ENCODE assay signal across 13 cellular contexts in genomic region chr13:27617801-27618411, GRCh38. TPM values are rescaled to one million over a fixed set of nuclear protein-coding genes. Genes with fewer than 3 reads are reported as not detected.
DNase-seq lines count a peak whose midpoint lies in the region; ATAC-seq and TF ChIP-seq lines count a peak whose summit lies in the region.
"Had no signal": no experiment of that assay in that cellular context is flagged by ENCODE, and none has a peak within 500 bp of the region (broad histone marks: within the 10 kb centered on the region; RNA-seq: fewer than 3 reads in every experiment).

No MANE protein-coding gene starts in this region.

- H3K27me3 ChIP-seq in stomach (no peaks in the 10 kb centered on the region), tibial artery (no peaks in the 10 kb centered on the region)

- TF ChIP-seq CTCF in WTC11 (IDR thresholded peaks at IDR 0.05), result no peak
- TF ChIP-seq CTCF in stomach (IDR thresholded peaks at IDR 0.05), result no peak
- TF ChIP-seq CTCF in tibial artery (IDR thresholded peaks at IDR 0.05), result no peak

- peaks cover 45% of the 10 kb centered on the region for H3K4me1 Mint-ChIP-seq in activated naive CD8-positive, alpha-beta T cell (ENCODE audit: low read depth)
- H3K4me1 Mint-ChIP-seq in activated naive CD8-positive, alpha-beta T cell treated with anti-CD3 and anti-CD28 coated beads for 36 hours, result peaks cover 31% of the 10 kb centered on the region
- peaks cover 47% of the 10 kb centered on the region for H3K4me1 Mint-ChIP-seq in WTC11

- 33 to 65% (median 50%) methylated on average over 3 of the region's 3 CpGs for WGBS in stomach, 5 donors

- H3K4me3 Mint-ChIP-seq in activated naive CD8-positive, alpha-beta T cell, result peak overlapping the region; percentile 30
- H3K4me3 Mint-ChIP-seq in activated naive CD8-positive, alpha-beta T cell treated with anti-CD3 and anti-CD28 coated beads for 36 hours, result no peak overlapping the region
- peak overlapping the region; percentile 93 for H3K4me3 Mint-ChIP-seq in WTC11

- H3K27ac Mint-ChIP-seq in activated naive CD8-positive, alpha-beta T cell, result no peak overlapping the region
- H3K27ac Mint-ChIP-seq in activated naive CD8-positive, alpha-beta T cell treated with anti-CD3 and anti-CD28 coated beads for 36 hours, result no peak overlapping the region
- peak overlapping the region; percentile 3; the same call in 1 of the 2 replicates for H3K27ac Mint-ChIP-seq in WTC11
- H3K27ac Mint-ChIP-seq: activated T-cell treated with anti-CD3 and anti-CD28 coated beads, Interleukin-2, amount 50 U/mL, for 72 hours had no signal

- H3K36me3 ChIP-seq in stomach (no peaks in the 10 kb centered on the region), tibial artery (no peaks in the 10 kb centered on the region)

- CTCF ChIA-PET in WTC11 (lab: Charles Lee), result interaction anchor here (1.3 to 1.9 kb wide), 2 partner anchors 84 to 209 kb away, joined by 5 to 9 read pairs; no protein-coding TSS in a partner anchor

- H3K9me3 ChIP-seq in stomach (peaks cover 0 to 11% (median 0%) of the 10 kb centered on the region in 4 donors), tibial artery (no peaks in the 10 kb centered on the region)

- H3K4me1 ChIP-seq in stomach (peaks cover 33 to 60% (median 50%) of the 10 kb centered on the region in 4 donors), tibial artery (peaks cover 0 to 28% (median 15%) of the 10 kb centered on the region in 4 donors)

- POLR2A ChIA-PET in WTC11 (lab: Charles Lee), result interaction anchor here (0.5 kb wide), 1 partner anchor 130 kb away, joined by 5 read pairs; no protein-coding TSS in a partner anchor

- DNase-seq in activated naive CD8-positive, alpha-beta T cell treated with anti-CD3 and anti-CD28 coated beads for 36 hours, result no peak
- DNase-seq in WTC11 (ENCODE audit: low spot score) (no peak), kidney tubule cell (ENCODE audit: low spot score) (peak; percentile 62), stomach (peak; percentile 28), NCI-H1436 treated with DMSO at 0.1 percent for 48 hours (lab: John Stamatoyannopoulos, UW) (no peak), SHP77 treated with DMSO at 0.1 percent for 48 hours (lab: John Stamatoyannopoulos, UW) (no peak), tibial artery (no peak)
- DNase-seq: activated CD4-positive, CD25-positive, alpha-beta regulatory T cell treated with anti-CD3 and anti-CD28 coated beads, Interleukin-2, amount 50 U/mL, for 72 hours; activated T-cell treated with anti-CD3 and anti-CD28 coated beads, Interleukin-2, amount 50 U/mL, for 72 hours; NK-92 treated with Interleukin-12 subunit alpha and Interleukin-12 subunit beta, amount 100 ng/mL, for 24 hours; stimulated activated CD4-positive, alpha-beta T cell treated with anti-CD3 and anti-CD28 coated beads, Interleukin-15, amount 100 ng/mL, for 24 hours had no signal

- H3K9me3 Mint-ChIP-seq in activated naive CD8-positive, alpha-beta T cell (ENCODE audit: low read depth), result no peaks in the 10 kb centered on the region
- H3K9me3 Mint-ChIP-seq in activated naive CD8-positive, alpha-beta T cell treated with anti-CD3 and anti-CD28 coated beads for 36 hours, result peaks cover 2% of the 10 kb centered on the region
- H3K9me3 Mint-ChIP-seq in WTC11, result peaks cover 11% of the 10 kb centered on the region

- peak overlapping the region in 4 of 5 donors; percentile 97 to 99 (median 98) for H3K27ac ChIP-seq in stomach
- H3K27ac ChIP-seq in tibial artery, result no peak overlapping the region
- H3K27ac ChIP-seq: HL-60 had no signal

- no peak for ATAC-seq in WTC11
- ATAC-seq: activated T-cell treated with anti-CD3 and anti-CD28 coated beads, Interleukin-2, amount 50 U/mL, for 72 hours had no signal

- intact Hi-C loops in stomach (cut with DNase I; ENCODE audit: low total_unique reads), result no loop called here
- intact Hi-C loops in tibial artery (cut with DNase I; ENCODE audit: low total_unique reads), result loop anchor here (10.0 kb wide), 1 partner anchor 517 kb away; the partner anchor contains the start of gene PAN3

- peaks cover 3% of the 10 kb centered on the region for H3K36me3 Mint-ChIP-seq in activated naive CD8-positive, alpha-beta T cell
- peaks cover 23% of the 10 kb centered on the region for H3K36me3 Mint-ChIP-seq in activated naive CD8-positive, alpha-beta T cell treated with anti-CD3 and anti-CD28 coated beads for 36 hours
- H3K36me3 Mint-ChIP-seq in WTC11, result peaks cover 23% of the 10 kb centered on the region

- H3K27me3 Mint-ChIP-seq in activated naive CD8-positive, alpha-beta T cell, result no peaks in the 10 kb centered on the region
- no peaks in the 10 kb centered on the region for H3K27me3 Mint-ChIP-seq in activated naive CD8-positive, alpha-beta T cell treated with anti-CD3 and anti-CD28 coated beads for 36 hours
- H3K27me3 Mint-ChIP-seq in WTC11 (ENCODE audit: low read depth), result no peaks in the 10 kb centered on the region

- TF ChIP-seq POLR2A in stomach (IDR thresholded peaks at IDR 0.05), result no peak

- no peak for TF ChIP-seq EP300 in stomach (IDR thresholded peaks at IDR 0.05)

- H3K4me3 ChIP-seq in stomach (peak overlapping the region in 1 of 4 donors; percentile 87), tibial artery (no peak overlapping the region)

TF ChIP-seq in WTC11, 78 proteins besides CTCF, POLR2A, EP300 and RAD21 (continues in another document):
- no peak for TF ChIP-seq ZNF671 (CRISPR knock-in tag; IDR thresholded peaks at IDR 0.05)
- no peak for TF ChIP-seq USF1 (CRISPR knock-in tag; IDR thresholded peaks at IDR 0.05)
- no peak for TF ChIP-seq JUN (CRISPR knock-in tag; IDR thresholded peaks at IDR 0.05)
- TF ChIP-seq ZNF416 (CRISPR knock-in tag; IDR thresholded peaks at IDR 0.05), result no peak
- TF ChIP-seq ZBTB21 (CRISPR knock-in tag; IDR thresholded peaks at IDR 0.05; ENCODE audit: borderline replicate concordance), result no peak
- no peak for TF ChIP-seq PRDM15 (CRISPR knock-in tag; IDR thresholded peaks at IDR 0.05)
- TF ChIP-seq NR2C2 (CRISPR knock-in tag; IDR thresholded peaks at IDR 0.05), result no peak
- no peak for TF ChIP-seq ZNF317 (CRISPR knock-in tag; IDR thresholded peaks at IDR 0.05; ENCODE audit: borderline replicate concordance, low read depth)
- TF ChIP-seq ZBTB43 (CRISPR knock-in tag; IDR thresholded peaks at IDR 0.05), result no peak
- TF ChIP-seq ZNF138 (CRISPR knock-in tag; conservative IDR thresholded peaks at IDR 0.05), result no peak

RNA-seq across cellular contexts. Expression of gene LNX2, which starts 2.4 kb away (rescaled TPM):
- total RNA-seq in activated naive CD8-positive, alpha-beta T cell treated with anti-CD3 and anti-CD28 coated beads for 36 hours, result 1 to 10 TPM; 3.8 to 4.0 TPM
- total RNA-seq in WTC11 (2021), result 9.6 to 10.1 TPM (median 9.8 TPM) in 3 replicates
- 10 to 100 TPM in 3 of 5 donors, 1 to 10 TPM in 2; 3.5 to 35.7 (median 17.8) TPM for total RNA-seq in stomach
- 10 to 100 TPM in 1 of 3 donors, 1 to 10 TPM in 2; 4.2 to 10.8 (median 7.8) TPM for polyA plus RNA-seq in stomach

RNA-seq across cellular contexts. Expression of gene POLR1D, which starts 3.8 kb away (rescaled TPM):
- 100 to 1,000 TPM; 162 to 165 TPM for total RNA-seq in activated naive CD8-positive, alpha-beta T cell treated with anti-CD3 and anti-CD28 coated beads for 36 hours
- total RNA-seq in WTC11 (2021) (185 to 198 TPM (median 191 TPM) in 3 replicates), stomach (100 to 1,000 TPM in 2 of 5 donors, 10 to 100 TPM in 3; 43.7 to 179 (median 71.6) TPM)
- polyA plus RNA-seq in stomach, result 100 to 1,000 TPM; 148 to 230 (median 184) TPM

Comparison
In these comparisons a context has a peak if more than half of its experiments do, and no peak if none do; other contexts are left out.
1. DNase-seq: peak in kidney tubule cell (single experiment) and stomach (single experiment); none in activated naive CD8-positive, alpha-beta T cell treated with anti-CD3 and anti-CD28 coated beads for 36 hours (single experiment), WTC11 (single experiment), NCI-H1436 treated with DMSO at 0.1 percent for 48 hours (single experiment), SHP77 treated with DMSO at 0.1 percent for 48 hours (single experiment) and tibial artery (0 of 2).
2. H3K27ac ChIP-seq: peak in stomach (4 of 5); none in tibial artery (0 of 2).